8 cellular contexts compared by ENCODE assay signal in the genomic region with DNA sequence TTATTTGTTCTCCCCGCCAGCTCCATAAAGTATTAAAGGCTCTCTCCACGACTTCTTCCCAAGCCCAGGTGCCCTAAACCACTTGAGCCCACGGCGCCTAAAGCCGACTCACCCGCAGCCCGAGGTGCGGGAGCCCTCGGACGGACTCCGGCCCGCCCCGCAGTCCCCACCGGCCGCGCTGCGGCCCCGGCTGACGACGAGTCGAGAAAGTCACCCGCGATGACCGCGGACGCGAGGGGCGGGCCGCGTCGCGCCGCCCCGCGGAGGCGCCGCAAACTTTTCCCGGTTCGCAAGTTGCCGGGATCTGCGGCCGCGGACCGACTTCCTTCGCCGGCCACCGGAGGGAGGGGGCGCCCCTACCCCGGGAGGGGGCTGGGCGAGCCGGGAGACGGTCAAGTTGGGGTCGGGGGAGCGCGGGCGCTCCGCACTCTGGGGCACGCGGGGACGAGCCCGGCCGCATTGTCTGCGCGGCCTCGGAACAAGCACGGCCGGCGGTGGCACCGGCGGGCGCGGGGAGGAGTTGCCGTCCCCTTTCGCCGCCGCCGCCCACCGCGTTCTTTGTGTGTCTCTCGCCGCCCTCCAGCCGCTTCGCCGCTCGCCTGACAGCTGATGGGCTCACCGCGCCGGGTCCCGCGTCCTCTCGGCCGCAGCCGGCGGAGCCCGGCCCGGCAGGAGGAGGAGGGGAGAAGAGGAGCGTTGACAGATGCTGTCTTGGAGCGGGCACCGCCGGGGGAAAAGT.
A peak's percentile ranks its signal among the peaks of the same experiment; 100 is the strongest.
DNase-seq lines count a peak whose midpoint lies in the region; ATAC-seq and TF ChIP-seq lines count a peak whose summit lies in the region.

No MANE protein-coding gene starts in this region.

- H3F3A ChIP-seq in MM.1S (ENCODE audit: insufficient read depth, low read length): no peaks in the 10 kb centered on the region

- H3K27ac ChIP-seq in MM.1S (ENCODE audit: low read length): no peak overlapping the region
- no peak overlapping the region for H3K27ac ChIP-seq in effector memory CD4-positive, alpha-beta T cell (ENCODE audit: insufficient read depth, low read length, poor library complexity, severe bottlenecking)
- peak overlapping the region; percentile 94 to 97 for H3K27ac ChIP-seq in tibial artery

- no peaks in the 10 kb centered on the region for H3K36me3 ChIP-seq in MM.1S (replicated peaks; ENCODE audit: insufficient read depth, low read length)
- H3K36me3 ChIP-seq in effector memory CD4-positive, alpha-beta T cell (ENCODE audit: control insufficient read depth, insufficient read depth, low read length): no peaks in the 10 kb centered on the region
- H3K36me3 ChIP-seq in tibial artery: peaks cover 13 to 21% (median 16%) of the 10 kb centered on the region in 3 donors

- no peaks in the 10 kb centered on the region for H3K27me3 ChIP-seq in MM.1S (replicated peaks; ENCODE audit: insufficient read depth, low read length)
- peaks cover 9% of the 10 kb centered on the region for H3K27me3 ChIP-seq in effector memory CD4-positive, alpha-beta T cell (replicated peaks; ENCODE audit: control insufficient read depth, insufficient read depth, low read length, poor library complexity, severe bottlenecking)
- H3K27me3 ChIP-seq in tibial artery: no peaks in the 10 kb centered on the region

- H3K4me3 ChIP-seq in MM.1S (ENCODE audit: low read length) (peak overlapping the region; percentile 72), tibial artery (peak overlapping the region; percentile 75 to 92)
- peak overlapping the region; percentile 24 for H3K4me3 ChIP-seq in effector memory CD4-positive, alpha-beta T cell (ENCODE audit: insufficient read depth, low read depth, low read length, poor library complexity, severe bottlenecking)

- peaks cover 16% of the 10 kb centered on the region for H3K27me3 Mint-ChIP-seq in memory B cell

- no peaks in the 10 kb centered on the region for H3K9me3 Mint-ChIP-seq in memory B cell

- H2AFZ ChIP-seq in MM.1S (ENCODE audit: low read length): peak overlapping the region; percentile 64

- peaks cover 2% of the 10 kb centered on the region for H3K4me1 Mint-ChIP-seq in memory B cell

- H3K36me3 Mint-ChIP-seq in memory B cell: no peaks in the 10 kb centered on the region

- H4K20me1 ChIP-seq in MM.1S (ENCODE audit: insufficient read depth, low read length): no peaks in the 10 kb centered on the region

- no peak overlapping the region for H3K27ac Mint-ChIP-seq in memory B cell

- DNase-seq in G401 (ENCODE audit: low spot score) (peak; percentile 23), MM.1S (peak; percentile 21), memory B cell (ENCODE audit: low spot score in 2 of 2) (peak in 1 of 2 donors; percentile 1), tibial artery (peak; percentile 37 to 80), H4 (ENCODE audit: low spot score) (no peak)
- DNase-seq in effector memory CD4-positive, alpha-beta T cell: no peak

- H3K4me3 Mint-ChIP-seq in memory B cell: peak overlapping the region; percentile 68

- H3K9me2 ChIP-seq in MM.1S (replicated peaks; ENCODE audit: insufficient read depth, low read length): no peaks in the 10 kb centered on the region

- in situ Hi-C loops in G401 (cut with HindIII; ENCODE audit: low sequenced_read_pairs): no loop called here

- H3K9ac ChIP-seq in MM.1S (ENCODE audit: low read length): peak overlapping the region; percentile 30; the same call in 1 of the 2 replicates

- intact Hi-C loops in tibial artery (cut with DNase I; ENCODE audit: low total_unique reads): loop anchor here (5.0 kb wide), 2 partner anchors 52 to 77 kb away; no protein-coding TSS in a partner anchor

- peak; percentile 10; the same call in 1 of the 2 replicates for TF ChIP-seq CTCF in MM.1S (IDR thresholded peaks at IDR 0.05; ENCODE audit: low read length)
- peak; percentile 18 to 42 for TF ChIP-seq CTCF in tibial artery (IDR thresholded peaks at IDR 0.05)

- ATAC-seq in GM21447 (IDR thresholded peaks at IDR 0.05; ENCODE audit: unreplicated experiment) (peak; percentile 28), memory B cell (ENCODE audit: low read depth) (peak; percentile 53), HG03095 (IDR thresholded peaks at IDR 0.05; ENCODE audit: unreplicated experiment) (no peak)

- no peaks in the 10 kb centered on the region for H3K79me2 ChIP-seq in MM.1S (ENCODE audit: low read length)

- H3K9me3 ChIP-seq in MM.1S (replicated peaks; ENCODE audit: insufficient read depth, low read length): no peaks in the 10 kb centered on the region
- H3K9me3 ChIP-seq in effector memory CD4-positive, alpha-beta T cell (ENCODE audit: control insufficient read depth, low read length): no peaks in the 10 kb centered on the region
- H3K9me3 ChIP-seq in tibial artery: no peaks in the 10 kb centered on the region

- peak overlapping the region; percentile 49 for H3K4me2 ChIP-seq in MM.1S (ENCODE audit: low read depth, low read length)

- H3K4me1 ChIP-seq in MM.1S (ENCODE audit: low read length) (no peaks in the 10 kb centered on the region; the same call in 1 of the 2 replicates), tibial artery (peaks cover 0 to 38% (median 10%) of the 10 kb centered on the region in 4 donors)
- H3K4me1 ChIP-seq in effector memory CD4-positive, alpha-beta T cell (ENCODE audit: control insufficient read depth, insufficient read depth, low read length, poor library complexity, severe bottlenecking): no peaks in the 10 kb centered on the region

Comparison
In these comparisons a context has a peak if more than half of its experiments do, and no peak if none do; other contexts are left out.
1. DNase-seq: peak in G401 (single experiment), MM.1S (single experiment) and tibial artery (2 of 2); none in effector memory CD4-positive, alpha-beta T cell (0 of 3) and H4 (single experiment).
2. H3K27ac ChIP-seq: peak in tibial artery (2 of 2); none in MM.1S (single experiment) and effector memory CD4-positive, alpha-beta T cell (single experiment).
3. H3K4me3 ChIP-seq: peak in every context shown above with its lines; median percentile 84 in tibial artery; 72 in MM.1S; 24 in effector memory CD4-positive, alpha-beta T cell.